In genomic region chr3:27415202-27415601, GRCh38 we compare ENCODE assay signal across 2 cellular contexts.
TF ChIP-seq lines count a peak whose summit lies in the region.

No MANE protein-coding gene starts in this region.

TF ChIP-seq in GM23338, 12 proteins besides CTCF, POLR2A, EP300 and RAD21 (continued from another document):
- TF ChIP-seq ZNF462 (CRISPR knock-in tag; IDR thresholded peaks at IDR 0.05) (no peak), ZNF331 (CRISPR knock-in tag; IDR thresholded peaks at IDR 0.05; ENCODE audit: low read depth) (no peak), STAT1 (IDR thresholded peaks at IDR 0.05; ENCODE audit: unreplicated experiment) (no peak), CREB1 (CRISPR knock-in tag; IDR thresholded peaks at IDR 0.05; ENCODE audit: low read depth) (no peak), ZNF114 (CRISPR knock-in tag; IDR thresholded peaks at IDR 0.05) (no peak), POLR2AphosphoS5 (IDR thresholded peaks at IDR 0.05; ENCODE audit: low read depth) (no peak), EZH2phosphoT487 (IDR thresholded peaks at IDR 0.05; ENCODE audit: unreplicated experiment) (no peak), EZH2 (IDR thresholded peaks at IDR 0.05; ENCODE audit: low read depth, unreplicated experiment) (no peak)

TF ChIP-seq in WTC11, 78 proteins besides CTCF, POLR2A, EP300 and RAD21 (continued from another document):
- TF ChIP-seq SP1 (CRISPR knock-in tag; conservative IDR thresholded peaks at IDR 0.05): no peak
- TF ChIP-seq STAT6 (CRISPR knock-in tag; conservative IDR thresholded peaks at IDR 0.05; ENCODE audit: low read depth): no peak
- TF ChIP-seq ATF1 (CRISPR knock-in tag; IDR thresholded peaks at IDR 0.05): no peak
- TF ChIP-seq HMGXB4 (CRISPR knock-in tag; IDR thresholded peaks at IDR 0.05): no peak
- TF ChIP-seq TEAD4 (CRISPR knock-in tag; IDR thresholded peaks at IDR 0.05): no peak
- no peak for TF ChIP-seq HMGA2 (CRISPR knock-in tag; IDR thresholded peaks at IDR 0.05)
- TF ChIP-seq EMX1 (CRISPR knock-in tag; IDR thresholded peaks at IDR 0.05): no peak
- no peak for TF ChIP-seq GRHL2 (CRISPR knock-in tag; IDR thresholded peaks at IDR 0.05; ENCODE audit: insufficient replicate concordance, severe bottlenecking)
- no peak for TF ChIP-seq TCF7 (CRISPR knock-in tag; IDR thresholded peaks at IDR 0.05; ENCODE audit: low read depth)
